Comparison of ENCODE assay signal across 8 cellular contexts in genomic region chr13:39051157-39051556, GRCh38. TPM values are rescaled to one million over a fixed set of nuclear protein-coding genes. Genes with fewer than 3 reads are reported as not detected.
DNase-seq lines count a peak whose midpoint lies in the region; ATAC-seq and TF ChIP-seq lines count a peak whose summit lies in the region.

No MANE protein-coding gene starts in this region.

- no peaks in the 10 kb centered on the region for H3K36me3 ChIP-seq in MM.1S (replicated peaks; ENCODE audit: insufficient read depth, low read length)
- no peaks in the 10 kb centered on the region for H3K36me3 ChIP-seq in colonic mucosa

- DNase-seq in GM10266 (ENCODE audit: extremely low spot score) (peak; percentile 26), MM.1S (no peak), kidney glomerular epithelial cell (lab: John Stamatoyannopoulos, UW) (peak; percentile 7), colonic mucosa (no peak), lower leg skin (ENCODE audit: low spot score in 2 of 2) (no peak), omental fat pad (ENCODE audit: low spot score) (no peak)

- no peak overlapping the region for H3K27ac ChIP-seq in MM.1S (ENCODE audit: low read length)
- H3K27ac ChIP-seq in VCaP = no peak overlapping the region
- H3K27ac ChIP-seq in colonic mucosa = no peak overlapping the region

- no peaks in the 10 kb centered on the region for H3K27me3 ChIP-seq in MM.1S (replicated peaks; ENCODE audit: insufficient read depth, low read length)
- no peaks in the 10 kb centered on the region for H3K27me3 ChIP-seq in colonic mucosa

- no peaks in the 10 kb centered on the region for H3K9me2 ChIP-seq in MM.1S (replicated peaks; ENCODE audit: insufficient read depth, low read length)

- intact Hi-C loops in colonic mucosa (cut with DNase I) (loop anchor here (5.0 kb wide), 1 partner anchor 561 kb away; no protein-coding TSS in a partner anchor), lower leg skin (cut with DNase I; ENCODE audit: low total_unique reads) (no loop called here)

- H3K9ac ChIP-seq in MM.1S (ENCODE audit: low read length) (no peak overlapping the region), colonic mucosa (ENCODE audit: low read depth in 2 of 2, low read length in 2 of 2) (no peak overlapping the region)

- TF ChIP-seq POLR2A in lower leg skin (IDR thresholded peaks at IDR 0.05) = no peak

- TF ChIP-seq CTCF in GM10266 (IDR thresholded peaks at IDR 0.05; ENCODE audit: control insufficient read depth, insufficient read depth, low read depth, missing control alignments) (peak; percentile 44), MM.1S (IDR thresholded peaks at IDR 0.05; ENCODE audit: low read length) (peak; percentile 27), VCaP (conservative IDR thresholded peaks at IDR 0.05) (peak; percentile 78), colonic mucosa (IDR thresholded peaks at IDR 0.05) (no peak), lower leg skin (IDR thresholded peaks at IDR 0.05) (no peak), omental fat pad (IDR thresholded peaks at IDR 0.05) (no peak)

- no peaks in the 10 kb centered on the region for H3K79me2 ChIP-seq in MM.1S (ENCODE audit: low read length)

- H3K4me1 ChIP-seq in MM.1S (ENCODE audit: low read length) (no peaks in the 10 kb centered on the region), colonic mucosa (no peaks in the 10 kb centered on the region)

- ATAC-seq in HG02973 (IDR thresholded peaks at IDR 0.05; ENCODE audit: unreplicated experiment) (no peak), omental fat pad (ENCODE audit: low FRiP score) (no peak)

- H3K9me3 ChIP-seq in MM.1S (replicated peaks; ENCODE audit: insufficient read depth, low read length) (no peaks in the 10 kb centered on the region), colonic mucosa (no peaks in the 10 kb centered on the region)

- no peaks in the 10 kb centered on the region for H4K20me1 ChIP-seq in MM.1S (ENCODE audit: insufficient read depth, low read length)

- H3F3A ChIP-seq in MM.1S (ENCODE audit: insufficient read depth, low read length) = no peaks in the 10 kb centered on the region

- no peak overlapping the region for H2AFZ ChIP-seq in MM.1S (ENCODE audit: low read length)

- no peak overlapping the region for H3K4me2 ChIP-seq in MM.1S (ENCODE audit: low read depth, low read length)

- H3K4me3 ChIP-seq in MM.1S (ENCODE audit: low read length) = no peak overlapping the region
- H3K4me3 ChIP-seq in colonic mucosa = no peak overlapping the region
- no peak overlapping the region for H3K4me3 ChIP-seq in lower leg skin (ENCODE audit: low read depth, poor library complexity, severe bottlenecking)

- WGBS in lower leg skin, 2 donors = 14 to 27% methylated on average over 1 of the region's 1 CpG

RNA-seq across cellular contexts. Expression of gene NHLRC3, which starts 12.9 kb away (rescaled TPM):
- total RNA-seq in colonic mucosa (10 to 100 TPM; 18.4 to 23.8 TPM), lower leg skin (10 to 100 TPM in 2 of 4 donors, 1 to 10 TPM in 2; 8.3 to 12.9 (median 9.7) TPM), omental fat pad (10 to 100 TPM; 18.4 to 25.2 (median 23.3) TPM)

RNA-seq across cellular contexts. Expression of gene PROSER1, which starts 13.3 kb away (rescaled TPM):
- total RNA-seq in colonic mucosa = 10 to 100 TPM; 45.6 to 45.8 TPM
- 10 to 100 TPM; 20.6 to 31.3 (median 21.4) TPM for total RNA-seq in lower leg skin
- 10 to 100 TPM in 3 of 4 donors, 1 to 10 TPM in 1; 8.4 to 28.6 (median 20.9) TPM for total RNA-seq in omental fat pad

Comparison
In these comparisons a context has a peak if more than half of its experiments do, and no peak if none do; other contexts are left out.
1. DNase-seq: peak in GM10266 (single experiment) and kidney glomerular epithelial cell (single experiment); none in MM.1S (single experiment), colonic mucosa (single experiment), lower leg skin (0 of 2) and omental fat pad (single experiment).
2. CTCF ChIP-seq: peak in GM10266 (single experiment), MM.1S (single experiment) and VCaP (single experiment); none in colonic mucosa (single experiment), lower leg skin (0 of 3) and omental fat pad (0 of 3).